ENCODE assay signal across 2 cellular contexts in genomic region chr6:32151131-32151884, GRCh38.
TF ChIP-seq lines count a peak whose summit lies in the region.

No MANE protein-coding gene starts in this region.

TF ChIP-seq in GM23338, 12 proteins besides CTCF, POLR2A, EP300 and RAD21 (continued from another document):
- TF ChIP-seq ZNF462 (CRISPR knock-in tag; IDR thresholded peaks at IDR 0.05): no peak

TF ChIP-seq in WTC11, 78 proteins besides CTCF, POLR2A, EP300 and RAD21 (continued from another document):
- TF ChIP-seq GTF2I (CRISPR knock-in tag; conservative IDR thresholded peaks at IDR 0.05) (no peak), ZNF317 (CRISPR knock-in tag; IDR thresholded peaks at IDR 0.05; ENCODE audit: borderline replicate concordance, low read depth) (no peak), CREB1 (CRISPR knock-in tag; IDR thresholded peaks at IDR 0.05) (no peak), ZBTB21 (CRISPR knock-in tag; IDR thresholded peaks at IDR 0.05; ENCODE audit: borderline replicate concordance) (no peak), ZNF232 (CRISPR knock-in tag; IDR thresholded peaks at IDR 0.05) (no peak), ETV6 (CRISPR knock-in tag; IDR thresholded peaks at IDR 0.05) (no peak), ESRRA (CRISPR knock-in tag; IDR thresholded peaks at IDR 0.05; ENCODE audit: borderline replicate concordance) (no peak), NR1H2 (CRISPR knock-in tag; IDR thresholded peaks at IDR 0.05) (no peak), HMGA2 (CRISPR knock-in tag; IDR thresholded peaks at IDR 0.05) (no peak), ZNF512 (CRISPR knock-in tag; IDR thresholded peaks at IDR 0.05; ENCODE audit: borderline replicate concordance) (no peak), MAX (CRISPR knock-in tag; IDR thresholded peaks at IDR 0.05) (no peak), RORB (CRISPR knock-in tag; IDR thresholded peaks at IDR 0.05) (no peak)
- TF ChIP-seq, protein P1, sequence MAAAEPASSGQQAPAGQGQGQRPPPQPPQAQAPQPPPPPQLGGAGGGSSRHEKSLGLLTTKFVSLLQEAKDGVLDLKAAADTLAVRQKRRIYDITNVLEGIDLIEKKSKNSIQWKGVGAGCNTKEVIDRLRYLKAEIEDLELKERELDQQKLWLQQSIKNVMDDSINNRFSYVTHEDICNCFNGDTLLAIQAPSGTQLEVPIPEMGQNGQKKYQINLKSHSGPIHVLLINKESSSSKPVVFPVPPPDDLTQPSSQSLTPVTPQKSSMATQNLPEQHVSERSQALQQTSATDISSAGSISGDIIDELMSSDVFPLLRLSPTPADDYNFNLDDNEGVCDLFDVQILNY (CRISPR knock-in tag; IDR thresholded peaks at IDR 0.05): no peak
